ENCODE assay signal across 22 cellular contexts in the genomic region with DNA sequence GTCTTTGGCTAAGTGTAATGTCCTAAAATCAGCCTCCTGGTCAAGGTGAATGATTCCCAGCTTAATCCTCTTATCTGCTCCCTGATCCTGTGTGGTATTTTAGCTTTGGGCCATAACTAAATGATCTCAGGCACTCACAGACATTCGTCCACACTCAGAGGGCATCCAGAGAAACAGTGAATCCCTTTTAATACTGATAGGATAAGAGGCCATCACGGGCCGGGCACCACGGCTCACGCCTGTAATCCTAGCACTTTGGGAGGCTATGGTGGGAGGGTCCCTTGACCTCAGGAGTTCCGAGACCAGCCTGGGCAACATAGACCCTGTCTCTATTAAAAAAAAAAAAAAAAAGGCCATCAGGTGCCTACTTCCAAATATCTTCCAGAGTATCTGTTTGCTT. TPM values are rescaled to one million over a fixed set of nuclear protein-coding genes. Genes with fewer than 3 reads are reported as not detected.
DNase-seq lines count a peak whose midpoint lies in the region; ATAC-seq and TF ChIP-seq lines count a peak whose summit lies in the region.
"Had no signal": no experiment of that assay in that cellular context is flagged by ENCODE, and none has a peak within 500 bp of the region (broad histone marks: within the 10 kb centered on the region; RNA-seq: fewer than 3 reads in every experiment).

No MANE protein-coding gene starts in this region.

- H3K4me3 ChIP-seq in neutrophil (ENCODE audit: low read depth in 1 of 2, low read length in 1 of 2) (no peak overlapping the region), HAP-1 (no peak overlapping the region)

- H3K27me3 ChIP-seq in neutrophil = no peaks in the 10 kb centered on the region
- H3K27me3 ChIP-seq in HAP-1 (ENCODE audit: low read depth) = no peaks in the 10 kb centered on the region
- H3K27me3 ChIP-seq: brain microvascular endothelial cell had no signal

- H3K4me1 ChIP-seq in neutrophil (ENCODE audit: control insufficient read depth in 1 of 2, insufficient read depth in 1 of 2, low read depth in 1 of 2, low read length in 1 of 2) (peaks cover 7 to 10% of the 10 kb centered on the region in 2 experiments), HAP-1 (peaks cover 7% of the 10 kb centered on the region)

- H3K4me1 Mint-ChIP-seq in natural killer cell = peaks cover 33 to 37% of the 10 kb centered on the region in 2 donors
- peaks cover 22 to 33% of the 10 kb centered on the region in 2 donors for H3K4me1 Mint-ChIP-seq in natural killer cell treated with Interleukin-12 subunit alpha and Interleukin-12 subunit beta and Interleukin-15 and Interleukin-18, amount 100 ng/mL, for 72 hours (ENCODE audit: low read depth in 2 of 2)
- H3K4me1 Mint-ChIP-seq in effector memory CD8-positive, alpha-beta T cell (ENCODE audit: low read depth in 2 of 2) = peaks cover 22 to 48% of the 10 kb centered on the region in 2 donors

- no peaks in the 10 kb centered on the region for H3K9me3 ChIP-seq in neutrophil
- no peaks in the 10 kb centered on the region for H3K9me3 ChIP-seq in HAP-1

- H3K9me3 Mint-ChIP-seq in natural killer cell = no peaks in the 10 kb centered on the region
- H3K9me3 Mint-ChIP-seq in natural killer cell treated with Interleukin-12 subunit alpha and Interleukin-12 subunit beta and Interleukin-15 and Interleukin-18, amount 100 ng/mL, for 72 hours = no peaks in the 10 kb centered on the region
- H3K9me3 Mint-ChIP-seq in effector memory CD8-positive, alpha-beta T cell = no peaks in the 10 kb centered on the region
- H3K9me3 Mint-ChIP-seq: stimulated activated naive B cell treated with anti-CD40 and anti-IgM and Interleukin-4, amounts not matched to agents 10 μg/mL and 1 μg/mL and 100 μg/mL, for 72 hours had no signal

- DNase-seq in natural killer cell (no peak), HAP-1 (ENCODE audit: low spot score in 2 of 2) (no peak), NCI-H774 (lab: John Stamatoyannopoulos, UW) (no peak), medulla oblongata (ENCODE audit: extremely low spot score) (no peak)
- no peak for DNase-seq in natural killer cell treated with Interleukin-12 subunit alpha and Interleukin-12 subunit beta and Interleukin-15 and Interleukin-18, amount 100 ng/mL, for 72 hours (ENCODE audit: low spot score)
- no peak for DNase-seq in effector memory CD8-positive, alpha-beta T cell
- DNase-seq: activated CD4-positive, CD25-positive, alpha-beta regulatory T cell treated with anti-CD3 and anti-CD28 coated beads, Interleukin-2, amount 50 U/mL, for 72 hours; activated CD8-positive, alpha-beta memory T cell treated with anti-CD3 and anti-CD28 coated beads, Interleukin-2, amount 50 U/mL, for 48 hours; activated naive CD4-positive, alpha-beta T cell; GOT3; hippocampal formation; NCI-H1436; NK-92 treated with Interleukin-12 subunit alpha and Interleukin-12 subunit beta, amount 100 ng/mL, for 24 hours; stimulated activated naive B cell treated with anti-CD40 and anti-IgM and Interleukin-4, amounts not matched to agents 10 μg/mL and 1 μg/mL and 100 μg/mL, for 72 hours; T-helper 2 cell had no signal

- no peak for ATAC-seq in natural killer cell
- ATAC-seq in natural killer cell treated with Interleukin-12 subunit alpha and Interleukin-12 subunit beta and Interleukin-15 and Interleukin-18, amount 100 ng/mL, for 72 hours = no peak
- no peak for ATAC-seq in effector memory CD8-positive, alpha-beta T cell (replicated peaks)
- ATAC-seq in HG03457 (IDR thresholded peaks at IDR 0.05; ENCODE audit: unreplicated experiment) = no peak

- no peaks in the 10 kb centered on the region for H3K36me3 Mint-ChIP-seq in natural killer cell
- peaks cover 7% of the 10 kb centered on the region for H3K36me3 Mint-ChIP-seq in natural killer cell treated with Interleukin-12 subunit alpha and Interleukin-12 subunit beta and Interleukin-15 and Interleukin-18, amount 100 ng/mL, for 72 hours
- peaks cover 39% of the 10 kb centered on the region for H3K36me3 Mint-ChIP-seq in effector memory CD8-positive, alpha-beta T cell (ENCODE audit: insufficient read depth)

- H3K36me3 ChIP-seq in neutrophil (peaks cover 51% of the 10 kb centered on the region), HAP-1 (replicated peaks) (peaks cover 22% of the 10 kb centered on the region)

- H3K27ac ChIP-seq in neutrophil = peak overlapping the region; percentile 56
- H3K27ac ChIP-seq: brain microvascular endothelial cell had no signal

- H3K4me3 Mint-ChIP-seq in natural killer cell = no peak overlapping the region
- no peak overlapping the region for H3K4me3 Mint-ChIP-seq in natural killer cell treated with Interleukin-12 subunit alpha and Interleukin-12 subunit beta and Interleukin-15 and Interleukin-18, amount 100 ng/mL, for 72 hours
- no peak overlapping the region for H3K4me3 Mint-ChIP-seq in effector memory CD8-positive, alpha-beta T cell
- H3K4me3 Mint-ChIP-seq: stimulated activated naive B cell treated with anti-CD40 and anti-IgM and Interleukin-4, amounts not matched to agents 10 μg/mL and 1 μg/mL and 100 μg/mL, for 72 hours had no signal

- TF ChIP-seq CTCF in natural killer cell (IDR thresholded peaks at IDR 0.05) = no peak
- TF ChIP-seq CTCF in neutrophil (IDR thresholded peaks at IDR 0.05) = no peak

- intact Hi-C loops in natural killer cell (cut with micrococcal nuclease) = loop anchor here (10.0 kb wide), 1 partner anchor 533 kb away; a partner anchor contains a TSS

- in situ Hi-C loops in HAP-1 (cut with MboI; ENCODE audit: low sequenced_read_pairs) = no loop called here

- H3K27ac Mint-ChIP-seq in natural killer cell = peak overlapping the region; percentile 19 to 38
- peak overlapping the region in 1 of 2 donors; percentile 14 for H3K27ac Mint-ChIP-seq in natural killer cell treated with Interleukin-12 subunit alpha and Interleukin-12 subunit beta and Interleukin-15 and Interleukin-18, amount 100 ng/mL, for 72 hours
- H3K27ac Mint-ChIP-seq in effector memory CD8-positive, alpha-beta T cell = peak overlapping the region; percentile 20 to 75

- H3K27me3 Mint-ChIP-seq in natural killer cell (ENCODE audit: low read depth in 2 of 2) = no peaks in the 10 kb centered on the region
- no peaks in the 10 kb centered on the region for H3K27me3 Mint-ChIP-seq in natural killer cell treated with Interleukin-12 subunit alpha and Interleukin-12 subunit beta and Interleukin-15 and Interleukin-18, amount 100 ng/mL, for 72 hours
- H3K27me3 Mint-ChIP-seq in effector memory CD8-positive, alpha-beta T cell = no peaks in the 10 kb centered on the region
- H3K27me3 Mint-ChIP-seq: stimulated activated naive B cell treated with anti-CD40 and anti-IgM and Interleukin-4, amounts not matched to agents 10 μg/mL and 1 μg/mL and 100 μg/mL, for 72 hours had no signal

RNA-seq across cellular contexts. Expression of a gene that starts 6.3 kb away (rescaled TPM):
- total RNA-seq in natural killer cell = 10 to 100 TPM; 13.0 to 20.5 (median 17.8) TPM
- 10 to 100 TPM; 22.2 to 23.2 TPM for total RNA-seq in natural killer cell treated with Interleukin-12 subunit alpha and Interleukin-12 subunit beta and Interleukin-15 and Interleukin-18, amount 100 ng/mL, for 72 hours

RNA-seq across cellular contexts. Expression of a gene that starts 22.1 kb away (rescaled TPM):
- not detected for total RNA-seq in natural killer cell
- not detected for total RNA-seq in natural killer cell treated with Interleukin-12 subunit alpha and Interleukin-12 subunit beta and Interleukin-15 and Interleukin-18, amount 100 ng/mL, for 72 hours
- total RNA-seq: dermis blood vessel endothelial cell, fibroblast of lung, kidney epithelial cell, mucosa of gallbladder had no signal

RNA-seq across cellular contexts. Expression of a gene that starts 33.3 kb away (rescaled TPM):
- not detected for total RNA-seq in natural killer cell
- not detected for total RNA-seq in natural killer cell treated with Interleukin-12 subunit alpha and Interleukin-12 subunit beta and Interleukin-15 and Interleukin-18, amount 100 ng/mL, for 72 hours
- total RNA-seq: dermis blood vessel endothelial cell, fibroblast of lung, kidney epithelial cell, mucosa of gallbladder had no signal
